12 cellular contexts compared by ENCODE assay signal in the genomic region with DNA sequence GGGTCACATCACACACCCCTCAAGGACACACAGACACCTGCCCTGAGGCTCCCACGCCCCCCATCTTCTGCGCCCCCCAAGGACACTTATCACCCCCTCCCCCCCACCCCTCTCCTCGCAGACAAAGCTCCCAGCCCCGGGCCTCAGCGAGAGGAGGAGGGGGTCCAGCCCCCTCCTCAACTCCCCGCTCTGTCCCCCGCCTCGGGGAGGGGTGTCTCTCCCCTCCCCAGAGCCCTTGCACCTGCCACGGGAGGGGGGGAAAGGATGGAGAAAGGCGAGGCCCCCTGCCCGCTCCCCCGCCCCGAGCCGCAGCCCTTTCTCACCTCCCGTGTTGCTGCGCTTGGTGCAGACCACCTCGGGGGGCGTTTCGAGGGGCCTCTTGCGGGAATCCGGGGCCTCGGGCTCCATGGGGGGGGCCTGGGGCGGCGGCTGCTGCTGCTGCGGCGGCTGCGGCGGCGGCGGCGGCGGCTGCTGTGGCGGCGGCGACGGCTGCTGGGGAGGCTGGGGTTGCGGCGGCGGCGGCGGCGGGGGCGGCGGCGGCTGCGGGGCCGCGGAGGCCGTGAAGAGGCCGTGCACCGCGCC. TPM values are rescaled to one million over a fixed set of nuclear protein-coding genes. Genes with fewer than 3 reads are reported as not detected.
DNase-seq lines count a peak whose midpoint lies in the region; ATAC-seq, FAIRE-seq and TF ChIP-seq lines count a peak whose summit lies in the region.
"Had no signal": no experiment of that assay in that cellular context is flagged by ENCODE, and none has a peak within 500 bp of the region (broad histone marks: within the 10 kb centered on the region; RNA-seq: fewer than 3 reads in every experiment).

No MANE protein-coding gene starts in this region.

- DNase-seq in SK-N-SH: no peak
- DNase-seq in astrocyte (ENCODE audit: low read depth): no peak
- DNase-seq in iPS-NIHi11 (ENCODE audit: low spot score): peak; percentile 35
- peak in 1 of 49 donors; percentile 64 for DNase-seq in substantia nigra (lab: John Stamatoyannopoulos, UW)
- no peak for DNase-seq in Kasumi-1 (lab: John Stamatoyannopoulos, UW)

- ATAC-seq in SK-N-SH treated with all-trans-retinoic acid at 6 μM for 48 hours (no peak), GM18505 (IDR thresholded peaks at IDR 0.05; ENCODE audit: unreplicated experiment) (no peak), GM18520 (IDR thresholded peaks at IDR 0.05; ENCODE audit: unreplicated experiment) (no peak)

- H3K9me2 ChIP-seq in SK-N-SH: no peaks in the 10 kb centered on the region

- peak overlapping the region in 1 of 2 experiments; percentile 18; a peak in 1 of 4 replicates for H3K27ac ChIP-seq in SK-N-SH (ENCODE audit: low read depth in 2 of 2, low read length in 1 of 2)
- H3K27ac ChIP-seq in astrocyte (ENCODE audit: low read depth, low read length): no peak overlapping the region
- H3K27ac ChIP-seq in substantia nigra (ENCODE audit: low read depth, low read length, poor library complexity, severe bottlenecking): peak overlapping the region; percentile 55

- peaks cover 2% of the 10 kb centered on the region for H3K4me1 Mint-ChIP-seq in astrocyte (ENCODE audit: low read depth, unreplicated experiment)

- TF ChIP-seq CTCF in SK-N-SH (IDR thresholded peaks at IDR 0.05) (no peak), astrocyte (IDR thresholded peaks at IDR 0.05; ENCODE audit: insufficient read depth, low read depth, low read length) (no peak)

- H3K9me3 ChIP-seq in SK-N-SH (no peaks in the 10 kb centered on the region), astrocyte (ENCODE audit: insufficient read depth, low read depth, low read length) (no peaks in the 10 kb centered on the region)

- H3K79me2 ChIP-seq in SK-N-SH (ENCODE audit: insufficient read depth): no peaks in the 10 kb centered on the region
- no peaks in the 10 kb centered on the region for H3K79me2 ChIP-seq in astrocyte (ENCODE audit: insufficient read depth, low read length)

- no peak for TF ChIP-seq POLR2A in GM18505 (IDR thresholded peaks at IDR 0.05; ENCODE audit: borderline replicate concordance, extremely low read depth, insufficient read depth, insufficient read length)

- peaks cover 0 to 9% of the 10 kb centered on the region in 2 experiments; a peak in 1 of 4 replicates for H3K4me1 ChIP-seq in SK-N-SH (ENCODE audit: control insufficient read depth in 1 of 2, insufficient read depth in 2 of 2, low read depth in 1 of 2, low read length in 1 of 2)
- H3K4me1 ChIP-seq in astrocyte (ENCODE audit: insufficient read depth, low read length): peaks cover 10% of the 10 kb centered on the region

- H3K27me3 ChIP-seq in SK-N-SH (ENCODE audit: insufficient read depth) (no peaks in the 10 kb centered on the region; the same call in 1 of the 2 replicates), astrocyte (ENCODE audit: insufficient read depth, low read length) (peaks cover 12% of the 10 kb centered on the region)

- no peak for TF ChIP-seq EP300 in SK-N-SH (IDR thresholded peaks at IDR 0.05; ENCODE audit: borderline replicate concordance in 1 of 2, low read depth in 1 of 2, low read length in 1 of 2)

- POLR2A ChIA-PET in SK-N-SH (lab: Yijun Ruan, JAX): no interaction called here

- H3F3A ChIP-seq in SK-N-SH (replicated peaks; ENCODE audit: insufficient read depth): peaks cover 8% of the 10 kb centered on the region

- 1% methylated on average over 6 of the region's 52 CpGs for WGBS in SK-N-SH (ENCODE audit: low lambda C conversion rate)

- H3K9ac ChIP-seq in SK-N-SH: no peak overlapping the region
- peak overlapping the region; percentile 27 for H3K9ac ChIP-seq in astrocyte (ENCODE audit: low read length)

- CTCF ChIA-PET in SK-N-SH (lab: Yijun Ruan, JAX): interaction anchor here (0.9 to 1.2 kb wide), 2 partner anchors 9 to 13 kb away, joined by 3 read pairs; no protein-coding TSS in a partner anchor

- no peak overlapping the region for H3K27ac Mint-ChIP-seq in astrocyte (ENCODE audit: unreplicated experiment)
- H3K27ac Mint-ChIP-seq: activated naive CD8-positive, alpha-beta T cell treated with anti-CD3 and anti-CD28 coated beads, Interleukin-2, amount 10 ng/mL, durations not matched to agents 7 days and 5 days had no signal

- H2AFZ ChIP-seq in SK-N-SH (ENCODE audit: low read depth) (no peak overlapping the region), astrocyte (ENCODE audit: low read depth, low read length) (no peak overlapping the region)

- H3K9me3 Mint-ChIP-seq in astrocyte (ENCODE audit: unreplicated experiment): no peaks in the 10 kb centered on the region
- H3K9me3 Mint-ChIP-seq: activated naive CD8-positive, alpha-beta T cell treated with anti-CD3 and anti-CD28 coated beads, Interleukin-2, amount 10 ng/mL, durations not matched to agents 7 days and 5 days had no signal

- peaks cover 36% of the 10 kb centered on the region for H3K27me3 Mint-ChIP-seq in astrocyte (ENCODE audit: low read depth, unreplicated experiment)

- H3K4me2 ChIP-seq in SK-N-SH: peak overlapping the region; percentile 79
- peak overlapping the region; percentile 80 for H3K4me2 ChIP-seq in astrocyte (ENCODE audit: low read length)

- H4K20me1 ChIP-seq in SK-N-SH (ENCODE audit: insufficient read depth): no peaks in the 10 kb centered on the region
- H4K20me1 ChIP-seq in astrocyte (ENCODE audit: insufficient read depth, low read length): peaks cover 15% of the 10 kb centered on the region

- H3K36me3 ChIP-seq in SK-N-SH (replicated peaks in 1 of 2; ENCODE audit: control insufficient read depth in 1 of 2, insufficient read depth in 2 of 2, low read length in 1 of 2) (no peaks in the 10 kb centered on the region), astrocyte (ENCODE audit: insufficient read depth, low read length) (no peaks in the 10 kb centered on the region)

- no peak for TF ChIP-seq RAD21 in SK-N-SH (IDR thresholded peaks at IDR 0.05; ENCODE audit: low read length)

- H3K4me3 ChIP-seq in SK-N-SH (ENCODE audit: low read depth in 2 of 2, low read length in 1 of 2) (peak overlapping the region; percentile 45 to 60), astrocyte (ENCODE audit: insufficient read depth, low read depth, low read length) (peak overlapping the region; percentile 45)

- peaks cover 7% of the 10 kb centered on the region for H3K36me3 Mint-ChIP-seq in astrocyte (ENCODE audit: low read depth, unreplicated experiment)
- H3K36me3 Mint-ChIP-seq: activated naive CD8-positive, alpha-beta T cell treated with anti-CD3 and anti-CD28 coated beads, Interleukin-2, amount 10 ng/mL, durations not matched to agents 7 days and 5 days had no signal

- peak overlapping the region; percentile 79 for H3K4me3 Mint-ChIP-seq in astrocyte (ENCODE audit: unreplicated experiment)
- H3K4me3 Mint-ChIP-seq: activated naive CD8-positive, alpha-beta T cell treated with anti-CD3 and anti-CD28 coated beads, Interleukin-2, amount 10 ng/mL, durations not matched to agents 7 days and 5 days had no signal

- FAIRE-seq in astrocyte (lab: Jason Lieb, UNC): no peak

TF ChIP-seq in SK-N-SH, 30 proteins besides CTCF, POLR2A, EP300 and RAD21 (continues in another document):
- no peak for TF ChIP-seq CHD2 (IDR thresholded peaks at IDR 0.05; ENCODE audit: low read length, partially characterized antibody)
- no peak for TF ChIP-seq RXRA (IDR thresholded peaks at IDR 0.05; ENCODE audit: borderline replicate concordance, low read depth)
- no peak for TF ChIP-seq ELF1 (IDR thresholded peaks at IDR 0.05)
- no peak for TF ChIP-seq TCF12 (IDR thresholded peaks at IDR 0.05)
- no peak for TF ChIP-seq SMC3 (IDR thresholded peaks at IDR 0.05; ENCODE audit: low read depth, low read length)
- TF ChIP-seq, protein P1, sequence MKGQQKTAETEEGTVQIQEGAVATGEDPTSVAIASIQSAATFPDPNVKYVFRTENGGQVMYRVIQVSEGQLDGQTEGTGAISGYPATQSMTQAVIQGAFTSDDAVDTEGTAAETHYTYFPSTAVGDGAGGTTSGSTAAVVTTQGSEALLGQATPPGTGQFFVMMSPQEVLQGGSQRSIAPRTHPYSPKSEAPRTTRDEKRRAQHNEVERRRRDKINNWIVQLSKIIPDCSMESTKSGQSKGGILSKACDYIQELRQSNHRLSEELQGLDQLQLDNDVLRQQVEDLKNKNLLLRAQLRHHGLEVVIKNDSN (IDR thresholded peaks at IDR 0.05; ENCODE audit: borderline replicate concordance, low read depth): no peak

TF ChIP-seq in SK-N-SH treated with all-trans-retinoic acid at 6 μM for 48 hours, 23 proteins besides CTCF, POLR2A, EP300 and RAD21 (continues in another document):
- no peak for TF ChIP-seq CSDC2 (CRISPR knock-in tag; IDR thresholded peaks at IDR 0.05)
- no peak for TF ChIP-seq TOX (CRISPR knock-in tag; IDR thresholded peaks at IDR 0.05; ENCODE audit: borderline replicate concordance)
- no peak for TF ChIP-seq SNAI2 (CRISPR knock-in tag; IDR thresholded peaks at IDR 0.05)
- no peak for TF ChIP-seq ZNF70 (CRISPR knock-in tag; IDR thresholded peaks at IDR 0.05)
- TF ChIP-seq ZNF565 (CRISPR knock-in tag; conservative IDR thresholded peaks at IDR 0.05; ENCODE audit: low read depth): no peak
- no peak for TF ChIP-seq ZFP30 (CRISPR knock-in tag; IDR thresholded peaks at IDR 0.05)

RNA-seq across cellular contexts. Expression of a gene that starts 0.6 kb away (rescaled TPM):
- polyA plus RNA-seq in SK-N-SH (2012; rRNA removed): 1.3 and 1.9 TPM in 2 replicates
- 1.7 and 2.1 TPM in 2 replicates for polyA plus RNA-seq in SK-N-SH (2012; cell fraction: cytosol; rRNA removed)
- 3.6 and 4.1 TPM in 2 replicates for polyA plus RNA-seq in SK-N-SH (2012; cell fraction: nucleus; rRNA removed)
- 10.7 and 11.1 TPM in 2 replicates for total RNA-seq in astrocyte
- total RNA-seq: activated naive CD8-positive, alpha-beta T cell treated with anti-CD3 and anti-CD28 coated beads, Interleukin-2, amount 10 ng/mL, durations not matched to agents 7 days and 5 days; fibroblast of lung; RPMI7951 had no signal

RNA-seq across cellular contexts. Expression of a gene that starts 22.2 kb away (rescaled TPM):
- polyA plus RNA-seq in SK-N-SH (2012; rRNA removed): 6.8 and 7.6 TPM in 2 replicates
- polyA plus RNA-seq in SK-N-SH (2012; cell fraction: cytosol; rRNA removed): 2.4 and 4.4 TPM in 2 replicates
- 17.0 and 20.6 TPM in 2 replicates for polyA plus RNA-seq in SK-N-SH (2012; cell fraction: nucleus; rRNA removed)
- 6.6 and 6.7 TPM in 2 replicates for total RNA-seq in astrocyte

RNA-seq across cellular contexts. Expression of a gene that starts 49.8 kb away (rescaled TPM):
- not detected in 2 replicates for polyA plus RNA-seq in SK-N-SH (2012; rRNA removed)
- not detected in 2 replicates for polyA plus RNA-seq in SK-N-SH (2012; cell fraction: cytosol; rRNA removed)
- polyA plus RNA-seq in SK-N-SH (2012; cell fraction: nucleus; rRNA removed): not detected in 2 replicates
- total RNA-seq in astrocyte: not detected in 2 replicates
- total RNA-seq: activated naive CD8-positive, alpha-beta T cell treated with anti-CD3 and anti-CD28 coated beads, Interleukin-2, amount 10 ng/mL, durations not matched to agents 7 days and 5 days; fibroblast of lung; RPMI7951 had no signal
- polyA plus RNA-seq: AG04450, fibroblast of lung had no signal

RNA-seq across cellular contexts. Expression of a gene that starts 58.5 kb away (rescaled TPM):
- not detected in 2 replicates for polyA plus RNA-seq in SK-N-SH (2012; rRNA removed)
- not detected in 2 replicates for polyA plus RNA-seq in SK-N-SH (2012; cell fraction: cytosol; rRNA removed)
- not detected in 2 replicates for polyA plus RNA-seq in SK-N-SH (2012; cell fraction: nucleus; rRNA removed)
- not detected in 2 replicates for total RNA-seq in astrocyte
- total RNA-seq: activated naive CD8-positive, alpha-beta T cell treated with anti-CD3 and anti-CD28 coated beads, Interleukin-2, amount 10 ng/mL, durations not matched to agents 7 days and 5 days; fibroblast of lung; RPMI7951 had no signal
- polyA plus RNA-seq: AG04450, fibroblast of lung had no signal
